Comparison of ENCODE assay signal across 1 cellular context in genomic region chrX:1249101-1249887, GRCh38.
A peak's percentile ranks its signal among the peaks of the same experiment; 100 is the strongest.
TF ChIP-seq lines count a peak whose summit lies in the region.

No MANE protein-coding gene starts in this region.

TF ChIP-seq in GM23338, 12 proteins besides CTCF, POLR2A, EP300 and RAD21 (continued from another document):
- TF ChIP-seq ZNF462 (CRISPR knock-in tag; IDR thresholded peaks at IDR 0.05) (no peak), EZH2 (IDR thresholded peaks at IDR 0.05; ENCODE audit: low read depth, unreplicated experiment) (no peak), CREB1 (CRISPR knock-in tag; IDR thresholded peaks at IDR 0.05; ENCODE audit: low read depth) (no peak), REST (IDR thresholded peaks at IDR 0.05; ENCODE audit: unreplicated experiment) (peak; percentile 59), ZNF331 (CRISPR knock-in tag; IDR thresholded peaks at IDR 0.05; ENCODE audit: low read depth) (no peak), EZH2phosphoT487 (IDR thresholded peaks at IDR 0.05; ENCODE audit: unreplicated experiment) (no peak), STAT1 (IDR thresholded peaks at IDR 0.05; ENCODE audit: unreplicated experiment) (no peak), POLR2AphosphoS5 (IDR thresholded peaks at IDR 0.05; ENCODE audit: low read depth) (peak; percentile 56), JUNB (IDR thresholded peaks at IDR 0.05; ENCODE audit: unreplicated experiment) (no peak)
